9 cellular contexts compared by ENCODE assay signal in genomic region chr6:106163966-106164877, GRCh38.
A peak's percentile ranks its signal among the peaks of the same experiment; 100 is the strongest.
DNase-seq lines count a peak whose midpoint lies in the region; ATAC-seq and TF ChIP-seq lines count a peak whose summit lies in the region.
"Had no signal": no experiment of that assay in that cellular context is flagged by ENCODE, and none has a peak within 500 bp of the region (broad histone marks: within the 10 kb centered on the region; RNA-seq: fewer than 3 reads in every experiment).

No MANE protein-coding gene starts in this region.

- no peak for TF ChIP-seq CTCF in OCI-LY3 (IDR thresholded peaks at IDR 0.05; ENCODE audit: low read depth, low read length)
- no peak for TF ChIP-seq CTCF in astrocyte of the spinal cord (IDR thresholded peaks at IDR 0.05; ENCODE audit: low read depth, low read length)
- no peak for TF ChIP-seq CTCF in PC-3 (conservative IDR thresholded peaks at IDR 0.05; ENCODE audit: low read depth, low read length)

- H3K36me3 ChIP-seq in OCI-LY3 (replicated peaks; ENCODE audit: low read depth, low read length) (no peaks in the 10 kb centered on the region), mucosa of stomach (ENCODE audit: control insufficient read depth, insufficient read depth, low read length) (no peaks in the 10 kb centered on the region), PC-3 (ENCODE audit: low read depth, low read length) (no peaks in the 10 kb centered on the region)

- H3K9ac ChIP-seq in OCI-LY3 (ENCODE audit: low read length), result peak overlapping the region; percentile 99
- peak overlapping the region; percentile 13 for H3K9ac ChIP-seq in mucosa of stomach (ENCODE audit: low read length)
- no peak overlapping the region for H3K9ac ChIP-seq in PC-3 (ENCODE audit: low read length)

- H3K79me2 ChIP-seq in OCI-LY3 (ENCODE audit: low read length) (peaks cover 15% of the 10 kb centered on the region), PC-3 (ENCODE audit: low read length) (no peaks in the 10 kb centered on the region)

- CTCF ChIA-PET in HEK293T (lab: Yijun Ruan, JAX), result no interaction called here
- CTCF ChIA-PET in PC-3 (lab: Charles Lee), result no interaction called here

- H3K4me2 ChIP-seq in OCI-LY3 (ENCODE audit: low read length), result peak overlapping the region; percentile 99
- H3K4me2 ChIP-seq in PC-3 (ENCODE audit: low read length), result no peak overlapping the region

- peak overlapping the region; percentile 72 for H3K4me3 ChIP-seq in OCI-LY3 (ENCODE audit: low read length)
- H3K4me3 ChIP-seq in astrocyte of the spinal cord (ENCODE audit: low read depth, low read length), result no peak overlapping the region
- H3K4me3 ChIP-seq in mucosa of stomach (ENCODE audit: low read length), result no peak overlapping the region
- H3K4me3 ChIP-seq in PC-3 (ENCODE audit: low read length), result no peak overlapping the region

- H4K20me1 ChIP-seq in OCI-LY3 (ENCODE audit: insufficient read depth, low read length), result no peaks in the 10 kb centered on the region
- H4K20me1 ChIP-seq in PC-3 (ENCODE audit: low read length), result no peaks in the 10 kb centered on the region

- DNase-seq in astrocyte of the spinal cord (ENCODE audit: low read depth, low spot score) (peak; percentile 70), superior temporal gyrus (ENCODE audit: extremely low spot score) (peak; percentile 64), HEK293T (ENCODE audit: extremely low spot score) (no peak), PC-3 (no peak)

- POLR2A ChIA-PET in HEK293T (lab: Yijun Ruan, JAX) (no interaction called here), PC-3 (lab: Charles Lee; ENCODE audit: unreplicated experiment) (no interaction called here)

- no peaks in the 10 kb centered on the region for H3K9me2 ChIP-seq in PC-3 (replicated peaks; ENCODE audit: low read length)

- ATAC-seq in GM18498 (IDR thresholded peaks at IDR 0.05; ENCODE audit: unreplicated experiment), result peak; percentile 52
- ATAC-seq in HG02623 (IDR thresholded peaks at IDR 0.05; ENCODE audit: unreplicated experiment), result peak; percentile 45
- no peak for ATAC-seq in PC-3

- no TSS peak for BruUV-seq in PC-3 (replicated peaks; lab: Mats Ljungman, UMichigan)

- no peaks in the 10 kb centered on the region for H3K9me3 ChIP-seq in OCI-LY3 (ENCODE audit: insufficient read depth, low read length)
- no peaks in the 10 kb centered on the region for H3K9me3 ChIP-seq in mucosa of stomach (ENCODE audit: control insufficient read depth, low read length)
- H3K9me3 ChIP-seq in PC-3 (ENCODE audit: low read length), result no peaks in the 10 kb centered on the region

- H3K4me1 ChIP-seq in OCI-LY3 (ENCODE audit: low read length), result peaks cover 81% of the 10 kb centered on the region
- H3K4me1 ChIP-seq in mucosa of stomach (ENCODE audit: control insufficient read depth, insufficient read depth, low read length), result no peaks in the 10 kb centered on the region
- peaks cover 10% of the 10 kb centered on the region for H3K4me1 ChIP-seq in PC-3 (ENCODE audit: insufficient read depth, low read length)

- H3F3A ChIP-seq in PC-3 (ENCODE audit: low read length, unreplicated experiment), result no peaks in the 10 kb centered on the region

- no peaks in the 10 kb centered on the region for H3K27me3 ChIP-seq in OCI-LY3 (ENCODE audit: low read depth, low read length)
- H3K27me3 ChIP-seq in mucosa of stomach (ENCODE audit: control insufficient read depth, insufficient read depth, low read length), result no peaks in the 10 kb centered on the region
- H3K27me3 ChIP-seq in PC-3 (ENCODE audit: low read length), result no peaks in the 10 kb centered on the region

- no peak overlapping the region for H2AFZ ChIP-seq in OCI-LY3 (ENCODE audit: low read depth, low read length)
- H2AFZ ChIP-seq in PC-3 (ENCODE audit: low read length), result no peak overlapping the region

- in situ Hi-C loops in astrocyte of the spinal cord (cut with HindIII; ENCODE audit: low sequenced_read_pairs), result no loop called here

- peak overlapping the region; percentile 100 for H3K27ac ChIP-seq in OCI-LY3 (ENCODE audit: low read length)
- H3K27ac ChIP-seq in PC-3 (ENCODE audit: low read length), result no peak overlapping the region
- H3K27ac ChIP-seq: VCaP had no signal

- intact Hi-C loops in PC-3 (cut with micrococcal nuclease), result no loop called here

TF ChIP-seq in HEK293T, 16 proteins besides CTCF, POLR2A, EP300 and RAD21:
- TF ChIP-seq LEF1 (IDR thresholded peaks at IDR 0.05; ENCODE audit: borderline replicate concordance), result no peak
- no peak for TF ChIP-seq FOXK2 (IDR thresholded peaks at IDR 0.05)
- no peak for TF ChIP-seq HDGF (IDR thresholded peaks at IDR 0.05; ENCODE audit: borderline replicate concordance)
- TF ChIP-seq FOXA1 (IDR thresholded peaks at IDR 0.05), result no peak
- TF ChIP-seq BHLHE40 (IDR thresholded peaks at IDR 0.05; ENCODE audit: borderline replicate concordance), result no peak
- TF ChIP-seq ZNF384 (IDR thresholded peaks at IDR 0.05), result no peak
- TF ChIP-seq SP1 (IDR thresholded peaks at IDR 0.05), result no peak

Comparison
In these comparisons a context has a peak if more than half of its experiments do, and no peak if none do; other contexts are left out.
1. DNase-seq: peak in astrocyte of the spinal cord (single experiment) and superior temporal gyrus (single experiment); none in HEK293T (single experiment) and PC-3 (single experiment).